Comparison of ENCODE assay signal across 8 cellular contexts in the genomic region with DNA sequence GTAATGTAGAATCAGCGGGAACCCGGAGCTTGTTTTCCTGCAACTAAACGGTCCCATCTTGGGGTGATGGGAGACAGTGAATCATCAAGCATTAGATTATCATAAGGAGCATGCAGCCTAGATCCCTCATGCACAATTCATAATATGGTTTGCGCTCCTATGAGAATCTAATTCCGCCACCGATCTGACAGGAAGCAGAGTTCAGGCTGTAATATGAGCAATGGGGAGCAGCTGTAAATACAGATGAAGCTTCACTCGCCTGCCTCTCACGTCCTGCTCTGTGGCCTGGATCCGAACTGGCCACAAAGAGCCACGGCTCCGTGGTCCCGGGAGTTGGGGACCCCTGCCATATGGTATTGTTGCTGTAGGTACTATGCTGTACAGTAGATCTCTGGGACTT. TPM values are rescaled to one million over a fixed set of nuclear protein-coding genes. Genes with fewer than 3 reads are reported as not detected.
DNase-seq lines count a peak whose midpoint lies in the region; ATAC-seq and TF ChIP-seq lines count a peak whose summit lies in the region.

No MANE protein-coding gene starts in this region.

- H3K27ac Mint-ChIP-seq in CD8-positive, alpha-beta T cell: peak overlapping the region; percentile 87
- H3K27ac Mint-ChIP-seq in HFFc6: no peak overlapping the region

- H3K4me1 ChIP-seq in CD8-positive, alpha-beta T cell (ENCODE audit: insufficient read depth, low read length): peaks cover 35% of the 10 kb centered on the region
- peaks cover 4 to 5% of the 10 kb centered on the region in 2 donors for H3K4me1 ChIP-seq in lung (ENCODE audit: control insufficient read depth in 2 of 2, insufficient read depth in 2 of 2, low read length in 2 of 2)

- peaks cover 12% of the 10 kb centered on the region for H3K36me3 ChIP-seq in CD8-positive, alpha-beta T cell (ENCODE audit: insufficient read depth, low read length)
- H3K36me3 ChIP-seq in lung (ENCODE audit: control insufficient read depth in 2 of 2, insufficient read depth in 2 of 2, low read length in 2 of 2): peaks cover 0 to 3% of the 10 kb centered on the region in 2 donors

- peak overlapping the region; percentile 40 for H3K27ac ChIP-seq in CD8-positive, alpha-beta T cell (ENCODE audit: low read depth, low read length)
- peak overlapping the region in 1 of 2 donors; percentile 84 for H3K27ac ChIP-seq in lung (ENCODE audit: low read depth in 1 of 2, low read length in 1 of 2)

- ATAC-seq in CD8-positive, alpha-beta T cell: peak; percentile 62
- ATAC-seq in HG02610 (IDR thresholded peaks at IDR 0.05; ENCODE audit: unreplicated experiment) (peak; percentile 24), lung (ENCODE audit: insufficient read depth, low FRiP score) (no peak), HG03196 (IDR thresholded peaks at IDR 0.05; ENCODE audit: unreplicated experiment) (no peak)
- peak; percentile 63 to 74 for ATAC-seq in activated T-cell treated with anti-CD3 and anti-CD28 coated beads, Interleukin-2, amount 50 U/mL, for 4 hours

- no peak for TF ChIP-seq CTCF in CD8-positive, alpha-beta T cell (IDR thresholded peaks at IDR 0.05)
- TF ChIP-seq CTCF in lung (IDR thresholded peaks at IDR 0.05; ENCODE audit: control extremely low read depth, extremely low read depth) (no peak), HFFc6 (IDR thresholded peaks at IDR 0.05) (no peak)

- peak overlapping the region; percentile 83 for H3K4me3 Mint-ChIP-seq in CD8-positive, alpha-beta T cell
- peak overlapping the region; percentile 87 for H3K4me3 Mint-ChIP-seq in activated T-cell treated with anti-CD3 and anti-CD28 coated beads, Interleukin-2, amount 50 U/mL, for 4 hours
- no peak overlapping the region for H3K4me3 Mint-ChIP-seq in HFFc6

- H3K4me3 ChIP-seq in CD8-positive, alpha-beta T cell (ENCODE audit: low read depth, low read length): peak overlapping the region; percentile 52
- peak overlapping the region; percentile 35 for H3K4me3 ChIP-seq in lung

- H3K27me3 ChIP-seq in CD8-positive, alpha-beta T cell (ENCODE audit: insufficient read depth, low read length): no peaks in the 10 kb centered on the region
- H3K27me3 ChIP-seq in lung (ENCODE audit: control insufficient read depth, insufficient read depth): no peaks in the 10 kb centered on the region

- H3K36me3 Mint-ChIP-seq in CD8-positive, alpha-beta T cell: peaks cover 22% of the 10 kb centered on the region
- H3K36me3 Mint-ChIP-seq in activated T-cell treated with anti-CD3 and anti-CD28 coated beads, Interleukin-2, amount 50 U/mL, for 4 hours (ENCODE audit: insufficient read depth): peaks cover 28% of the 10 kb centered on the region
- H3K36me3 Mint-ChIP-seq in HFFc6 (ENCODE audit: low read depth): no peaks in the 10 kb centered on the region; the same call in 1 of the 2 replicates

- peaks cover 62% of the 10 kb centered on the region for H3K4me1 Mint-ChIP-seq in CD8-positive, alpha-beta T cell (ENCODE audit: low read depth)
- peaks cover 73% of the 10 kb centered on the region for H3K4me1 Mint-ChIP-seq in activated T-cell treated with anti-CD3 and anti-CD28 coated beads, Interleukin-2, amount 50 U/mL, for 4 hours (ENCODE audit: low read depth)
- peaks cover 16% of the 10 kb centered on the region for H3K4me1 Mint-ChIP-seq in HFFc6 (ENCODE audit: low read depth)

- intact Hi-C loops in CD8-positive, alpha-beta T cell (cut with DNase I, micrococcal nuclease): loop anchor here in 1 of 2 experiments (2.0 to 5.0 kb wide), 2 partner anchors 32 to 1434 kb away; a partner anchor contains a TSS

- H3K9me3 Mint-ChIP-seq in CD8-positive, alpha-beta T cell: peaks cover 2% of the 10 kb centered on the region
- peaks cover 11% of the 10 kb centered on the region for H3K9me3 Mint-ChIP-seq in activated T-cell treated with anti-CD3 and anti-CD28 coated beads, Interleukin-2, amount 50 U/mL, for 4 hours
- H3K9me3 Mint-ChIP-seq in HFFc6: peaks cover 4% of the 10 kb centered on the region; the same call in 1 of the 2 replicates

- H3K9me3 ChIP-seq in CD8-positive, alpha-beta T cell (ENCODE audit: low read length): no peaks in the 10 kb centered on the region
- peaks cover 0 to 4% of the 10 kb centered on the region in 2 donors for H3K9me3 ChIP-seq in lung (ENCODE audit: control insufficient read depth in 2 of 2, insufficient read depth in 1 of 2, low read length in 1 of 2)

- WGBS in lung, 2 donors: 18 to 45% methylated on average over 12 of the region's 12 CpGs

- POLR2A ChIA-PET in CD8-positive, alpha-beta T cell (lab: Charles Lee): interaction anchor here (1.0 kb wide), 1 partner anchor 12 kb away, joined by 4 read pairs; no protein-coding TSS in a partner anchor

- DNase-seq in CD8-positive, alpha-beta T cell: peak in 1 of 7 experiments; percentile 59
- DNase-seq in activated T-cell treated with anti-CD3 and anti-CD28 coated beads, Interleukin-2, amount 50 U/mL, for 4 hours: no peak
- DNase-seq in lung (ENCODE audit: low spot score): no peak
- no peak for DNase-seq in activated gamma-delta T cell (lab: John Stamatoyannopoulos, UW)
- no peak for DNase-seq in kidney tubule cell (ENCODE audit: low spot score)
- no peak for DNase-seq in HFFc6

- CTCF ChIA-PET in CD8-positive, alpha-beta T cell (lab: Charles Lee): interaction anchor here (1.5 to 1.9 kb wide), 2 partner anchors 25 to 34 kb away, joined by 6 to 10 read pairs; no protein-coding TSS in a partner anchor

- H3K27me3 Mint-ChIP-seq in CD8-positive, alpha-beta T cell (ENCODE audit: low read depth): no peaks in the 10 kb centered on the region
- no peaks in the 10 kb centered on the region for H3K27me3 Mint-ChIP-seq in activated T-cell treated with anti-CD3 and anti-CD28 coated beads, Interleukin-2, amount 50 U/mL, for 4 hours (ENCODE audit: low read depth)
- H3K27me3 Mint-ChIP-seq in HFFc6 (ENCODE audit: insufficient read depth): no peaks in the 10 kb centered on the region; the same call in 1 of the 2 replicates

RNA-seq across cellular contexts. Expression of a gene that starts 1.6 kb away (rescaled TPM):
- total RNA-seq in CD8-positive, alpha-beta T cell: 10 to 100 TPM; 24.2 to 30.5 TPM
- 10 to 100 TPM in 1 of 3 donors, 1 to 10 TPM in 2; 4.4 to 16.6 (median 7.2) TPM for total RNA-seq in activated T-cell treated with anti-CD3 and anti-CD28 coated beads, Interleukin-2, amount 50 U/mL, for 4 hours
- total RNA-seq in lung: 10 to 100 TPM; 37.5 to 38.4 TPM
- 10 to 100 TPM; 39.4 to 49.1 TPM for polyA plus RNA-seq in lung
- total RNA-seq in HFFc6 (2021; fragmentation: NEBNext Ultra II Directional; extraction: Animal tissue kit (Norgen Biotek cat#: 25700)): 1 to 10 TPM; 1.3 to 3.3 (median 2.8) TPM

RNA-seq across cellular contexts. Expression of a gene that starts 31.0 kb away (rescaled TPM):
- total RNA-seq in CD8-positive, alpha-beta T cell: 1 to 10 TPM; 3.7 to 4.1 TPM
- total RNA-seq in activated T-cell treated with anti-CD3 and anti-CD28 coated beads, Interleukin-2, amount 50 U/mL, for 4 hours: 1 to 10 TPM; 2.2 to 7.5 (median 2.7) TPM
- total RNA-seq in lung: 1 to 10 TPM; 6.2 to 8.4 TPM
- 10 to 100 TPM in 1 of 2 donors, 1 to 10 TPM in 1; 3.3 to 11.8 TPM for polyA plus RNA-seq in lung
- under 1 TPM; 0.18 to 0.52 (median 0.34) TPM for total RNA-seq in HFFc6 (2021; fragmentation: NEBNext Ultra II Directional; extraction: Animal tissue kit (Norgen Biotek cat#: 25700))

Comparison
In these comparisons a context has a peak if more than half of its experiments do, and no peak if none do; other contexts are left out.
1. ATAC-seq: peak in CD8-positive, alpha-beta T cell (single experiment), HG02610 (single experiment) and activated T-cell treated with anti-CD3 and anti-CD28 coated beads, Interleukin-2, amount 50 U/mL, for 4 hours (2 of 2); none in lung (single experiment) and HG03196 (single experiment).